8 cellular contexts compared by ENCODE assay signal in genomic region chr12:949337-950099, GRCh38. TPM values are rescaled to one million over a fixed set of nuclear protein-coding genes. Genes with fewer than 3 reads are reported as not detected.
DNase-seq lines count a peak whose midpoint lies in the region; ATAC-seq, FAIRE-seq and TF ChIP-seq lines count a peak whose summit lies in the region.

Gene RAD52 (minus strand): TSS chr12:949694. CDS start chr12:933058, 16,636 bp downstream.

- H3K27ac ChIP-seq in urinary bladder (ENCODE audit: low read depth), result peak within 1 kb of the TSS; percentile 89

- H3K36me3 ChIP-seq in urinary bladder (ENCODE audit: insufficient read depth), result no peaks in the 10 kb centered on the region

- H3K4me3 Mint-ChIP-seq in progenitor cell of endocrine pancreas (ENCODE audit: low read depth), result peak within 1 kb of the TSS; percentile 97

- H3K4me1 Mint-ChIP-seq in progenitor cell of endocrine pancreas (ENCODE audit: low read depth), result peaks cover 20% of the 10 kb centered on the region

- peaks cover 8% of the 10 kb centered on the region for H3K36me3 Mint-ChIP-seq in progenitor cell of endocrine pancreas (ENCODE audit: insufficient read depth)

- peak; percentile 71 for TF ChIP-seq POLR2A in GM12891 (IDR thresholded peaks at IDR 0.05; ENCODE audit: low read depth, low read length)

- under 1% methylated on average over 58 of the region's 58 CpGs for WGBS in urinary bladder

- ATAC-seq in HG02852 (IDR thresholded peaks at IDR 0.05; ENCODE audit: unreplicated experiment), result peak; percentile 83
- ATAC-seq in left cardiac atrium, result peak; percentile 97 to 98

- H3K4me1 ChIP-seq in urinary bladder (ENCODE audit: insufficient read depth), result no peaks in the 10 kb centered on the region

- FAIRE-seq in GM12891 (lab: Jason Lieb, UNC), result peak; percentile 91

- TF ChIP-seq CTCF in progenitor cell of endocrine pancreas (IDR thresholded peaks at IDR 0.05; ENCODE audit: unreplicated experiment), result peak; percentile 100

- intact Hi-C loops in T-helper 1 cell treated with Interleukin-12 subunit alpha and Interleukin-12 subunit beta and Interleukin-4 antibody, amounts not matched to agents 30 ng/mL and 1 ng/mL, for 36 hours (cut with micrococcal nuclease), result loop anchor here (1.0 to 5.0 kb wide), 13 partner anchors 42 to 741 kb away; partner anchors contain the start of genes ADIPOR2, B4GALNT3, CCDC77 and ERC1
- intact Hi-C loops in left cardiac atrium (cut with DNase I), result loop anchor here (5.0 to 10.0 kb wide), 3 partner anchors 143 to 385 kb away; no protein-coding TSS in a partner anchor

- peak within 1 kb of the TSS; percentile 65 for H3K4me3 ChIP-seq in urinary bladder (ENCODE audit: low read depth, low read length)

- peak; percentile 73 for DNase-seq in GM12891 (ENCODE audit: insufficient read length, low spot score)
- DNase-seq in NCI-H146 (lab: John Stamatoyannopoulos, UW), result peak; percentile 100
- DNase-seq in amniotic stem cell (lab: John Stamatoyannopoulos, UW), result peak; percentile 98
- DNase-seq in left cardiac atrium, result peak; percentile 98
- peak; percentile 100 for DNase-seq in progenitor cell of endocrine pancreas (ENCODE audit: low spot score, unreplicated experiment)

- H3K27ac Mint-ChIP-seq in progenitor cell of endocrine pancreas, result peak within 1 kb of the TSS; percentile 99

- no peaks in the 10 kb centered on the region for H3K27me3 Mint-ChIP-seq in progenitor cell of endocrine pancreas

- H3K9me3 Mint-ChIP-seq in progenitor cell of endocrine pancreas (ENCODE audit: low read depth), result no peaks in the 10 kb centered on the region

TF ChIP-seq in GM12891, 5 proteins besides CTCF, POLR2A, EP300 and RAD21:
- peak; percentile 68; the same call in 1 of the 2 replicates for TF ChIP-seq TAF1 (IDR thresholded peaks at IDR 0.05; ENCODE audit: low read depth, low read length)
- no peak for TF ChIP-seq SPI1 (IDR thresholded peaks at IDR 0.05; ENCODE audit: low read depth, low read length)
- peak; percentile 87; the same call in 1 of the 2 replicates for TF ChIP-seq POLR2AphosphoS5 (IDR thresholded peaks at IDR 0.05; ENCODE audit: low read depth, low read length)
- TF ChIP-seq POU2F2 (IDR thresholded peaks at IDR 0.05; ENCODE audit: low read depth, low read length), result 0 out of 2 replicates have a peak, but pooled peaks have one; percentile 49
- no peak for TF ChIP-seq PAX5 (IDR thresholded peaks at IDR 0.05; ENCODE audit: insufficient read depth, low read length, severe bottlenecking)

RNA-seq across cellular contexts. Expression of gene RAD52, which starts in this region (rescaled TPM):
- polyA plus RNA-seq in GM12891 (2012; ENCODE audit: low read depth, missing spikeins), result 3.3 TPM
- total RNA-seq in T-helper 1 cell treated with Interleukin-12 subunit alpha and Interleukin-12 subunit beta and Interleukin-4 antibody, amounts not matched to agents 30 ng/mL and 1 ng/mL, for 36 hours, result 13.8 and 17.7 TPM in 2 replicates
- total RNA-seq in left cardiac atrium, result 1 to 10 TPM; 6.4 to 6.8 TPM
- total RNA-seq in progenitor cell of endocrine pancreas, result 41.2 and 52.6 TPM in 2 replicates
- 31.6 TPM for total RNA-seq in urinary bladder
- polyA plus RNA-seq in urinary bladder, result 10.3 TPM

Comparison
In these comparisons a context has a peak if more than half of its experiments do, and no peak if none do; other contexts are left out.
1. Peak in every context shown above with its lines: DNase-seq, ATAC-seq, H3K4me3 ChIP-seq and H3K27ac ChIP-seq.